Comparison of ENCODE assay signal across 9 cellular contexts in the genomic region with DNA sequence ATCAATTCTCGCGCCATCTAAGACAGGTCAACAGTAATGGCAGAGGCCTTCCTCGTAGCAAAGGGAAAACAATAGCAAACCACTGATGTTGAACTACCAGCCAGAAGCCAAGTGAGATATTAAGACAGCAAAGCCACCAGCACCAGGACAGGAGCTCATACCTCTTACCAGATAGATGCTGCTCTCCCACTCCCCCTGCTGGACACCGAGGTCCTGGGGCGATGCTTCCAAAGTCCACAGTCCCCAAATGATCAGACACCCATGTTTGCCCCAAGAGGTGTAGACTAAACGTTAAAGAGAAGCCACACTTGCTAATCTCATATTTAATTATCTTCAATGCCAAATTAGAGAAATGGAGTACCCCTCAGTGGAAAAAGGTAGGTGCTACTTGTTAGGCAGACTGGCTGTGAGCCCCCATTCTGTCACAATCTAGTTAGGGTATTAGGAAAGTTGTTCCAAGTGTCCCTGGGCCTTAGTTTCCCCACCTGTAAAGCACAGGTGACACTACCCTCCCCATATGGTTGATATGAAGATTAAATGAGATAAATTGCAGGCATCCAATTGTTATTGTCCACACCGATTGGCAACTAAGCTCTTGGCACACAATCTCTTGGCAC. TPM values are rescaled to one million over a fixed set of nuclear protein-coding genes. Genes with fewer than 3 reads are reported as not detected.
DNase-seq lines count a peak whose midpoint lies in the region; ATAC-seq lines count a peak whose summit lies in the region.
"Had no signal": no experiment of that assay in that cellular context is flagged by ENCODE, and none has a peak within 500 bp of the region (broad histone marks: within the 10 kb centered on the region; RNA-seq: fewer than 3 reads in every experiment).

No MANE protein-coding gene starts in this region.

- no peak overlapping the region for H3K27ac ChIP-seq in iPS DF 6.9 (ENCODE audit: low read length)

- H3K9me3 ChIP-seq in T-helper 17 cell (ENCODE audit: control insufficient read depth, low read length, poor library complexity, severe bottlenecking): no peaks in the 10 kb centered on the region
- no peaks in the 10 kb centered on the region for H3K9me3 ChIP-seq in iPS DF 6.9 (ENCODE audit: control insufficient read depth, insufficient read depth, low read length)

- WGBS in iPS DF 6.9 (ENCODE audit: insufficient coverage, insufficient read length): no CpG with 5 or more reads among the region's 7 CpGs

- no peak overlapping the region for H3K27ac Mint-ChIP-seq in T-helper 17 cell
- H3K27ac Mint-ChIP-seq: dendritic cell treated with granulocyte-macrophage colony-stimulating factor and Interleukin-4, amounts not matched to agents 40 ng/mL and 50 ng/mL, for 4 days had no signal

- H3K36me3 ChIP-seq in iPS DF 6.9 (ENCODE audit: control insufficient read depth, insufficient read depth, low read length): no peaks in the 10 kb centered on the region

- H3K4me1 ChIP-seq in iPS DF 6.9 (ENCODE audit: control insufficient read depth, insufficient read depth, low read length): no peaks in the 10 kb centered on the region

- DNase-seq in DMS153 treated with DMSO at 0.1 percent for 48 hours (lab: John Stamatoyannopoulos, UW; ENCODE audit: unreplicated experiment) (peak; percentile 32), Kasumi-1 (lab: John Stamatoyannopoulos, UW) (peak; percentile 86 to 93), T-helper 17 cell (peak; percentile 29 to 60 (median 34)), amniotic epithelial cell (ENCODE audit: low read depth) (peak; percentile 50), iPS DF 6.9 (ENCODE audit: low read depth, low spot score) (peak; percentile 78)
- DNase-seq in stimulated activated CD4-positive, alpha-beta T cell treated with anti-CD3 and anti-CD28 coated beads, Interleukin-1b, Interleukin-23, amount 100 ng/mL, for 48 hours: peak; percentile 75

- H3K4me3 Mint-ChIP-seq in T-helper 17 cell: no peak overlapping the region
- H3K4me3 Mint-ChIP-seq: dendritic cell treated with granulocyte-macrophage colony-stimulating factor and Interleukin-4, amounts not matched to agents 40 ng/mL and 50 ng/mL, for 4 days had no signal

- H3K4me3 ChIP-seq in iPS DF 6.9 (ENCODE audit: low read length): no peak overlapping the region

- no peaks in the 10 kb centered on the region for H3K36me3 Mint-ChIP-seq in T-helper 17 cell (ENCODE audit: low read depth)

- H3K4me1 Mint-ChIP-seq in T-helper 17 cell: no peaks in the 10 kb centered on the region

- peaks cover 24% of the 10 kb centered on the region for H3K27me3 Mint-ChIP-seq in T-helper 17 cell

- no peaks in the 10 kb centered on the region for H3K27me3 ChIP-seq in iPS DF 6.9 (ENCODE audit: control insufficient read depth, insufficient read depth, low read length)

- ATAC-seq in GM21367 (IDR thresholded peaks at IDR 0.05; ENCODE audit: unreplicated experiment): peak; percentile 82
- peak; percentile 85 for ATAC-seq in T-helper 17 cell
- ATAC-seq in GM21423 (IDR thresholded peaks at IDR 0.05; ENCODE audit: unreplicated experiment): no peak

RNA-seq across cellular contexts. Expression of a gene that starts 39.9 kb away (rescaled TPM):
- total RNA-seq in T-helper 17 cell: 100 to 1,000 TPM; 425 to 606 TPM

RNA-seq across cellular contexts. Expression of a gene that starts 55.7 kb away (rescaled TPM):
- 1 to 10 TPM in 1 of 2 donors, under 1 TPM in 1; 0.57 to 1.5 TPM for total RNA-seq in T-helper 17 cell

Comparison
In these comparisons a context has a peak if more than half of its experiments do, and no peak if none do; other contexts are left out.
1. DNase-seq: peak in every context shown above with its lines; median percentile 90 in Kasumi-1; 78 in iPS DF 6.9; 75 in stimulated activated CD4-positive, alpha-beta T cell treated with anti-CD3 and anti-CD28 coated beads, Interleukin-1b, Interleukin-23, amount 100 ng/mL, for 48 hours; 50 in amniotic epithelial cell; 34 in T-helper 17 cell; 32 in DMS153 treated with DMSO at 0.1 percent for 48 hours.